ENCODE assay signal across 22 cellular contexts in genomic region chr9:127197861-127198430, GRCh38.
DNase-seq lines count a peak whose midpoint lies in the region; ATAC-seq, FAIRE-seq and TF ChIP-seq lines count a peak whose summit lies in the region.
"Had no signal": no experiment of that assay in that cellular context is flagged by ENCODE, and none has a peak within 500 bp of the region (broad histone marks: within the 10 kb centered on the region; RNA-seq: fewer than 3 reads in every experiment).

No MANE protein-coding gene starts in this region.

- peak overlapping the region; percentile 14 for H3K27ac Mint-ChIP-seq in nephron progenitor cell
- peak overlapping the region; percentile 29 for H3K27ac Mint-ChIP-seq in type B pancreatic cell
- H3K27ac Mint-ChIP-seq in activated T-helper 2 cell treated with anti-CD3 and anti-CD28 coated beads, Interferon-gamma antibody, Interleukin-2, Interleukin-4, amounts not matched to agents 10 μg/mL and 5 μg/mL and 100 μg/mL, durations not matched to agents 14 hours and 24 hours and 36 hours = no peak overlapping the region
- H3K27ac Mint-ChIP-seq: activated naive CD8-positive, alpha-beta T cell treated with anti-CD3 and anti-CD28 coated beads for 36 hours; activated T-cell treated with anti-CD3 and anti-CD28 coated beads, Interleukin-2, amount 50 U/mL, for 24 hours; natural killer cell had no signal

- WGBS in SK-N-SH (ENCODE audit: low lambda C conversion rate) = 88% methylated on average over 6 of the region's 8 CpGs
- WGBS in small intestine, 3 donors = 65 to 87% (median 81%) methylated on average over 8 of the region's 8 CpGs

- H3F3A ChIP-seq in SK-N-SH (replicated peaks; ENCODE audit: insufficient read depth) = no peaks in the 10 kb centered on the region

- H3K4me3 ChIP-seq in SK-N-SH (ENCODE audit: low read depth in 2 of 2, low read length in 1 of 2) = no peak overlapping the region
- no peak overlapping the region for H3K4me3 ChIP-seq in small intestine (ENCODE audit: low read depth in 1 of 2, low read length in 2 of 2)
- H3K4me3 ChIP-seq: BLaER1, lung, thoracic aorta had no signal

- H3K4me1 Mint-ChIP-seq in nephron progenitor cell = peaks cover 31% of the 10 kb centered on the region
- H3K4me1 Mint-ChIP-seq in type B pancreatic cell (ENCODE audit: unreplicated experiment) = peaks cover 11% of the 10 kb centered on the region
- peaks cover 5% of the 10 kb centered on the region for H3K4me1 Mint-ChIP-seq in activated T-helper 2 cell treated with anti-CD3 and anti-CD28 coated beads, Interferon-gamma antibody, Interleukin-2, Interleukin-4, amounts not matched to agents 10 μg/mL and 5 μg/mL and 100 μg/mL, durations not matched to agents 14 hours and 24 hours and 36 hours (ENCODE audit: low read depth)

- TF ChIP-seq CTCF in SK-N-SH (IDR thresholded peaks at IDR 0.05) (no peak), nephron progenitor cell (IDR thresholded peaks at IDR 0.05) (no peak), type B pancreatic cell (conservative IDR thresholded peaks at IDR 0.05) (no peak)

- DNase-seq in SK-N-SH = no peak
- DNase-seq in Right ventricle myocardium superior = no peak
- DNase-seq in nephron progenitor cell = no peak
- no peak for DNase-seq in type B pancreatic cell (ENCODE audit: extremely low spot score, unreplicated experiment)
- DNase-seq in activated T-helper 2 cell treated with anti-CD3 and anti-CD28 coated beads, Interferon-gamma antibody, Interleukin-2, Interleukin-4, amounts not matched to agents 10 μg/mL and 5 μg/mL and 100 μg/mL, durations not matched to agents 14 hours and 24 hours and 36 hours (ENCODE audit: low spot score) = no peak
- DNase-seq in activated CD4-positive, CD25-positive, alpha-beta regulatory T cell (lab: John Stamatoyannopoulos, UW) = no peak
- DNase-seq in small intestine = no peak
- DNase-seq: activated CD4-positive, alpha-beta T cell treated with anti-CD3 and anti-CD28 coated beads for 4 hours; activated naive CD8-positive, alpha-beta T cell treated with anti-CD3 and anti-CD28 coated beads for 36 hours; DMS53; natural killer cell; NCI-H345; retina; SIG-M5; T-helper 9 cell had no signal

- no peak overlapping the region for H3K27ac ChIP-seq in SK-N-SH (ENCODE audit: low read depth in 2 of 2, low read length in 1 of 2)
- peak overlapping the region in 1 of 2 donors; percentile 8 for H3K27ac ChIP-seq in small intestine (ENCODE audit: low read depth in 1 of 2, low read length in 1 of 2)
- H3K27ac ChIP-seq: 22Rv1, BLaER1, thoracic aorta had no signal

- CTCF ChIA-PET in SK-N-SH (lab: Yijun Ruan, JAX) = interaction anchor here (0.7 to 11.2 kb wide), 21 partner anchors 9 to 391 kb away, joined by 3 to 202 read pairs (median 6); no protein-coding TSS in a partner anchor

- H3K4me2 ChIP-seq in SK-N-SH = no peak overlapping the region
- H3K4me2 ChIP-seq: BLaER1 had no signal

- TF ChIP-seq RAD21 in SK-N-SH (IDR thresholded peaks at IDR 0.05; ENCODE audit: low read length) = no peak

- POLR2A ChIA-PET in SK-N-SH (lab: Yijun Ruan, JAX) = interaction anchor here (0.5 kb wide), 1 partner anchor 256 kb away, joined by 3 read pairs; no protein-coding TSS in a partner anchor

- H3K9me3 Mint-ChIP-seq in nephron progenitor cell = no peaks in the 10 kb centered on the region
- H3K9me3 Mint-ChIP-seq in type B pancreatic cell = no peaks in the 10 kb centered on the region
- no peaks in the 10 kb centered on the region for H3K9me3 Mint-ChIP-seq in activated T-helper 2 cell treated with anti-CD3 and anti-CD28 coated beads, Interferon-gamma antibody, Interleukin-2, Interleukin-4, amounts not matched to agents 10 μg/mL and 5 μg/mL and 100 μg/mL, durations not matched to agents 14 hours and 24 hours and 36 hours
- H3K9me3 Mint-ChIP-seq: activated naive CD8-positive, alpha-beta T cell treated with anti-CD3 and anti-CD28 coated beads for 36 hours; activated T-cell treated with anti-CD3 and anti-CD28 coated beads, Interleukin-2, amount 50 U/mL, for 24 hours; natural killer cell had no signal

- H3K4me3 Mint-ChIP-seq in nephron progenitor cell (no peak overlapping the region), type B pancreatic cell (no peak overlapping the region)
- no peak overlapping the region for H3K4me3 Mint-ChIP-seq in activated T-helper 2 cell treated with anti-CD3 and anti-CD28 coated beads, Interferon-gamma antibody, Interleukin-2, Interleukin-4, amounts not matched to agents 10 μg/mL and 5 μg/mL and 100 μg/mL, durations not matched to agents 14 hours and 24 hours and 36 hours (ENCODE audit: low read depth)
- H3K4me3 Mint-ChIP-seq: activated naive CD8-positive, alpha-beta T cell treated with anti-CD3 and anti-CD28 coated beads for 36 hours; activated T-cell treated with anti-CD3 and anti-CD28 coated beads, Interleukin-2, amount 50 U/mL, for 24 hours; natural killer cell had no signal

- no peaks in the 10 kb centered on the region for H3K79me2 ChIP-seq in SK-N-SH (ENCODE audit: insufficient read depth)

- H3K4me1 ChIP-seq in SK-N-SH (ENCODE audit: control insufficient read depth in 1 of 2, insufficient read depth in 2 of 2, low read depth in 1 of 2, low read length in 1 of 2) = peaks cover 0 to 25% of the 10 kb centered on the region in 2 experiments; a peak in 2 of 4 replicates
- H3K4me1 ChIP-seq in small intestine (ENCODE audit: control insufficient read depth in 2 of 2, insufficient read depth in 1 of 2, low read depth in 1 of 2, low read length in 1 of 2) = no peaks in the 10 kb centered on the region

- no peak for ATAC-seq in SK-N-SH treated with all-trans-retinoic acid at 6 μM for 48 hours
- peak; percentile 26 for ATAC-seq in Right ventricle myocardium superior (ENCODE audit: poor library complexity)
- ATAC-seq: HCT116, natural killer cell had no signal

- H3K9me3 ChIP-seq in SK-N-SH (no peaks in the 10 kb centered on the region), small intestine (ENCODE audit: control insufficient read depth, low read depth) (no peaks in the 10 kb centered on the region)
- H3K9me3 ChIP-seq: BLaER1, thoracic aorta had no signal

- H3K9ac ChIP-seq in SK-N-SH = no peak overlapping the region
- H3K9ac ChIP-seq: BLaER1 had no signal

- H3K27me3 ChIP-seq in SK-N-SH (ENCODE audit: insufficient read depth) (no peaks in the 10 kb centered on the region), small intestine (ENCODE audit: control insufficient read depth in 2 of 2, insufficient read depth in 2 of 2, low read length in 2 of 2) (no peaks in the 10 kb centered on the region)
- H3K27me3 ChIP-seq: BLaER1 had no signal

- FAIRE-seq in small intestine (lab: Jason Lieb, UNC) = no peak

- H2AFZ ChIP-seq in SK-N-SH (ENCODE audit: low read depth) = no peak overlapping the region

- intact Hi-C loops in Right ventricle myocardium superior (cut with DNase I) = loop anchor here (2.0 kb wide), 1 partner anchor 253 kb away; no protein-coding TSS in a partner anchor
- intact Hi-C loops in activated T-helper 2 cell treated with anti-CD3 and anti-CD28 coated beads, Interferon-gamma antibody, Interleukin-2, Interleukin-4, amounts not matched to agents 10 μg/mL and 5 μg/mL and 100 μg/mL, durations not matched to agents 14 hours and 24 hours and 36 hours (cut with micrococcal nuclease) = no loop called here

- no peak for TF ChIP-seq EP300 in SK-N-SH (IDR thresholded peaks at IDR 0.05; ENCODE audit: borderline replicate concordance in 1 of 2, low read depth in 1 of 2, low read length in 1 of 2)

- no peaks in the 10 kb centered on the region for H4K20me1 ChIP-seq in SK-N-SH (ENCODE audit: insufficient read depth)

- no peaks in the 10 kb centered on the region for H3K9me2 ChIP-seq in SK-N-SH

- H3K36me3 ChIP-seq in SK-N-SH (replicated peaks in 1 of 2; ENCODE audit: control insufficient read depth in 1 of 2, insufficient read depth in 2 of 2, low read length in 1 of 2) = no peaks in the 10 kb centered on the region
- peaks cover 0 to 3% of the 10 kb centered on the region in 2 donors for H3K36me3 ChIP-seq in small intestine (ENCODE audit: control insufficient read depth in 2 of 2, insufficient read depth in 2 of 2, low read length in 2 of 2)
- H3K36me3 ChIP-seq: BLaER1, thoracic aorta had no signal

- no peaks in the 10 kb centered on the region for H3K36me3 Mint-ChIP-seq in nephron progenitor cell (ENCODE audit: low read depth)
- no peaks in the 10 kb centered on the region for H3K36me3 Mint-ChIP-seq in type B pancreatic cell
- H3K36me3 Mint-ChIP-seq in activated T-helper 2 cell treated with anti-CD3 and anti-CD28 coated beads, Interferon-gamma antibody, Interleukin-2, Interleukin-4, amounts not matched to agents 10 μg/mL and 5 μg/mL and 100 μg/mL, durations not matched to agents 14 hours and 24 hours and 36 hours (ENCODE audit: low read depth) = no peaks in the 10 kb centered on the region
- H3K36me3 Mint-ChIP-seq: activated naive CD8-positive, alpha-beta T cell treated with anti-CD3 and anti-CD28 coated beads for 36 hours; natural killer cell had no signal

- H3K27me3 Mint-ChIP-seq in nephron progenitor cell (ENCODE audit: low read depth, poor library complexity) = no peaks in the 10 kb centered on the region
- H3K27me3 Mint-ChIP-seq in type B pancreatic cell = no peaks in the 10 kb centered on the region
- H3K27me3 Mint-ChIP-seq in activated T-helper 2 cell treated with anti-CD3 and anti-CD28 coated beads, Interferon-gamma antibody, Interleukin-2, Interleukin-4, amounts not matched to agents 10 μg/mL and 5 μg/mL and 100 μg/mL, durations not matched to agents 14 hours and 24 hours and 36 hours (ENCODE audit: low read depth) = peaks cover 7% of the 10 kb centered on the region
- H3K27me3 Mint-ChIP-seq: activated T-cell treated with anti-CD3 and anti-CD28 coated beads, Interleukin-2, amount 50 U/mL, for 24 hours had no signal

TF ChIP-seq in SK-N-SH, 30 proteins besides CTCF, POLR2A, EP300 and RAD21 (continues in another document):
- no peak for TF ChIP-seq USF1 (IDR thresholded peaks at IDR 0.05; ENCODE audit: borderline replicate concordance, low read depth)

TF ChIP-seq in SK-N-SH treated with all-trans-retinoic acid at 6 μM for 48 hours, 23 proteins besides CTCF, POLR2A, EP300 and RAD21:
- no peak for TF ChIP-seq POU6F1 (CRISPR knock-in tag; IDR thresholded peaks at IDR 0.05; ENCODE audit: borderline replicate concordance, low read depth)
